7 cellular contexts compared by ENCODE assay signal in genomic region chr6:99393698-99394531, GRCh38.
DNase-seq lines count a peak whose midpoint lies in the region; ATAC-seq and TF ChIP-seq lines count a peak whose summit lies in the region.

Gene COQ3 (minus strand): TSS chr6:99394195. CDS start chr6:99394179, 16 bp downstream.

- no peak for TF ChIP-seq CTCF in astrocyte of the cerebellum (IDR thresholded peaks at IDR 0.05; ENCODE audit: low read depth, low read length, missing control alignments)

- ATAC-seq in HG02798 (IDR thresholded peaks at IDR 0.05; ENCODE audit: poor library complexity, unreplicated experiment) = peak; percentile 83

- H3K4me3 ChIP-seq in astrocyte of the cerebellum (ENCODE audit: low read depth, low read length) = peak within 1 kb of the TSS; percentile 74

- peak; percentile 45 for TF ChIP-seq POLR2A in GM15510 (IDR thresholded peaks at IDR 0.05; ENCODE audit: borderline replicate concordance, extremely low read depth, insufficient read length)

- in situ Hi-C loops in astrocyte of the cerebellum (cut with HindIII; ENCODE audit: low sequenced_read_pairs) = no loop called here

- peak; percentile 37 for DNase-seq in NCI-H1417 treated with DMSO at 0.1 percent for 48 hours (lab: John Stamatoyannopoulos, UW)
- peak; percentile 55 for DNase-seq in T-helper 9 cell
- DNase-seq in astrocyte of the cerebellum (ENCODE audit: low read depth) = peak; percentile 51
- DNase-seq in hippocampal formation (lab: John Stamatoyannopoulos, UW) = peak; percentile 67 to 68
- DNase-seq in retina = peak; percentile 95

Comparison
In these comparisons a context has a peak if more than half of its experiments do, and no peak if none do; other contexts are left out.
1. Peak in every context shown above with its lines: DNase-seq, ATAC-seq and H3K4me3 ChIP-seq.
2. DNase-seq: peak in every context shown above with its lines; median percentile 95 in retina; 68 in hippocampal formation; 55 in T-helper 9 cell; 51 in astrocyte of the cerebellum; 37 in NCI-H1417 treated with DMSO at 0.1 percent for 48 hours.